In the genomic region with DNA sequence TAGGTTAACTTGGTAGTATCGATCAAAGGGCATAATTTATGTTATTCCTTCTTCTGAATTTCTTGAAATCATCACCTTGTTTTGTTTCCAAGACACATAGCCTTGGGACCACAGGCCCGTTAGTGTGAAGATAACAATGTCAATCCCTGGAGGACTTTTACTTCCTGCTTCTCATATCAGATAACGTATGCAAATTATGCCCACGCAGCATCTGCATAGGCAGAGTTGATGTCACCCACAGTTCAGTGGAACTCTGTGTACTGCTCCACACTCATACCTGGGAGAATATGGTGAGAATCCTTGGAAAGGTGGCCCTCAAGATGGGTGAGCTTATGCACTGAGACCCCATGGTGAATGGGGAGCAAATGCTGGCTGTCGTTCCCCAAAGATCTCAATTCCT, we compare ENCODE assay signal across 27 cellular contexts.
A peak's percentile ranks its signal among the peaks of the same experiment; 100 is the strongest.
DNase-seq lines count a peak whose midpoint lies in the region; ATAC-seq, FAIRE-seq and TF ChIP-seq lines count a peak whose summit lies in the region.
"Had no signal": no experiment of that assay in that cellular context is flagged by ENCODE, and none has a peak within 500 bp of the region (broad histone marks: within the 10 kb centered on the region; RNA-seq: fewer than 3 reads in every experiment).

No MANE protein-coding gene starts in this region.

- ATAC-seq in HG03469 (IDR thresholded peaks at IDR 0.05; ENCODE audit: unreplicated experiment) (peak; percentile 37), psoas muscle (no peak), GM21717 (IDR thresholded peaks at IDR 0.05; ENCODE audit: unreplicated experiment) (no peak)
- ATAC-seq: naive thymus-derived CD8-positive, alpha-beta T cell; right lobe of liver had no signal

- H3K4me1 ChIP-seq in psoas muscle, result peaks cover 47% of the 10 kb centered on the region
- H3K4me1 ChIP-seq: right lobe of liver had no signal

- H3K9me3 ChIP-seq in psoas muscle, result no peaks in the 10 kb centered on the region
- H3K9me3 ChIP-seq: right lobe of liver, tibial artery had no signal

- peak overlapping the region; percentile 76 for H3K27ac ChIP-seq in psoas muscle
- H3K27ac ChIP-seq: coronary artery, epithelial cell of prostate, GM23248, right lobe of liver, tibial artery, WERI-Rb-1 had no signal

- H3K4me3 ChIP-seq in psoas muscle, result no peak overlapping the region
- H3K4me3 ChIP-seq: coronary artery, GM23248, lung, right lobe of liver, tibial artery had no signal

- WGBS in psoas muscle, 3 donors, result 72 to 79% (median 79%) methylated on average over 5 of the region's 5 CpGs

- DNase-seq in GM12891 (ENCODE audit: insufficient read length, low spot score) (no peak), OCI-M1 (lab: John Stamatoyannopoulos, UW) (peak; percentile 4), psoas muscle (no peak), KG1 (lab: John Stamatoyannopoulos, UW) (no peak), SHP77 treated with DMSO at 0.1 percent for 48 hours (lab: John Stamatoyannopoulos, UW) (no peak)
- DNase-seq: ACHN; activated CD4-positive, alpha-beta T cell treated with anti-CD3 and anti-CD28 coated beads, Interleukin-2, amount 10 ng/mL, durations not matched to agents 24 days and 14 days; activated effector memory CD4-positive, alpha-beta T cell treated with Interleukin-2 at 50 U/mL for 16 hours; activated naive CD8-positive, alpha-beta T cell treated with anti-CD3 and anti-CD28 coated beads, Interleukin-2, amount 10 ng/mL, durations not matched to agents 7 days and 5 days; aorta; effector memory CD4-positive, alpha-beta T cell; GM23248; hippocampal formation; naive thymus-derived CD8-positive, alpha-beta T cell; NCI-H1417 treated with DMSO at 0.1 percent for 48 hours; NCI-H2081; nucleus accumbens; right lobe of liver; T-helper 9 cell; WERI-Rb-1 had no signal

- no peaks in the 10 kb centered on the region for H3K27me3 ChIP-seq in psoas muscle (ENCODE audit: insufficient read depth in 3 of 3, low read length in 2 of 3)
- H3K27me3 ChIP-seq: right lobe of liver, tibial artery had no signal

- TF ChIP-seq CTCF in psoas muscle (IDR thresholded peaks at IDR 0.05), result no peak

- H3K36me3 ChIP-seq in psoas muscle (ENCODE audit: insufficient read depth in 1 of 2, low read depth in 1 of 2), result peaks cover 0 to 11% of the 10 kb centered on the region in 2 donors
- H3K36me3 ChIP-seq: right lobe of liver, tibial artery had no signal

- no peak for FAIRE-seq in GM12891 (lab: Jason Lieb, UNC)
- FAIRE-seq: GM12892 had no signal

- intact Hi-C loops in psoas muscle (cut with DNase I), result loop anchor here in 1 of 2 donors (5.0 kb wide), 1 partner anchor 359 kb away; a partner anchor contains a TSS

- TF ChIP-seq POLR2A in GM12891 (IDR thresholded peaks at IDR 0.05; ENCODE audit: low read depth, low read length), result no peak

TF ChIP-seq in GM12891, 5 proteins besides CTCF, POLR2A, EP300 and RAD21:
- no peak for TF ChIP-seq PAX5 (IDR thresholded peaks at IDR 0.05; ENCODE audit: insufficient read depth, low read length, severe bottlenecking)
- peak; percentile 74; the same call in 1 of the 2 replicates for TF ChIP-seq POU2F2 (IDR thresholded peaks at IDR 0.05; ENCODE audit: low read depth, low read length)
